8 cellular contexts compared by ENCODE assay signal in genomic region chr12:111396726-111397445, GRCh38. TPM values are rescaled to one million over a fixed set of nuclear protein-coding genes. Genes with fewer than 3 reads are reported as not detected.
DNase-seq lines count a peak whose midpoint lies in the region; ATAC-seq, FAIRE-seq and TF ChIP-seq lines count a peak whose summit lies in the region.

No MANE protein-coding gene starts in this region.

- CTCF ChIA-PET in mammary epithelial cell (lab: Charles Lee; ENCODE audit: low non-redundant PET) = interaction anchor here (0.5 to 0.9 kb wide), 4 partner anchors 16 to 1148 kb away, joined by 3 to 9 read pairs (median 3); no protein-coding TSS in a partner anchor

- FAIRE-seq in kidney (lab: Jason Lieb, UNC) = no peak

- no peaks in the 10 kb centered on the region for H4K20me1 ChIP-seq in mammary epithelial cell (ENCODE audit: insufficient read depth, low read length)

- H3K27ac ChIP-seq in mammary epithelial cell (ENCODE audit: insufficient read depth, low read depth, low read length) = peak overlapping the region; percentile 36
- H3K27ac ChIP-seq in kidney (ENCODE audit: low read depth in 2 of 2, low read length in 2 of 2) = peak overlapping the region in 1 of 2 donors; percentile 1

- TF ChIP-seq CTCF in GM12872 (IDR thresholded peaks at IDR 0.05; ENCODE audit: insufficient read depth, low read depth, low read length) (peak; percentile 100), mammary epithelial cell (conservative IDR thresholded peaks at IDR 0.05 in 1 of 2, IDR thresholded peaks at IDR 0.05 in 1 of 2; ENCODE audit: extremely low read depth in 1 of 2, insufficient read depth in 1 of 2, low read depth in 1 of 2, low read length in 2 of 2) (peak; percentile 73 to 100), kidney (IDR thresholded peaks at IDR 0.05; ENCODE audit: borderline replicate concordance, extremely low read depth, insufficient read depth) (peak; percentile 98)

- in situ Hi-C loops in mammary epithelial cell (cut with MboI; ENCODE audit: low sequenced_read_pairs in 2 of 2) = loop anchor here (5.0 kb wide), 2 partner anchors 45 to 50 kb away; no protein-coding TSS in a partner anchor

- no peaks in the 10 kb centered on the region for H3K27me3 ChIP-seq in mammary epithelial cell (ENCODE audit: insufficient read depth, low read length)

- intact Hi-C loops in mammary epithelial cell (cut with micrococcal nuclease) = loop anchor here (1.0 to 10.0 kb wide), 8 partner anchors 54 to 418 kb away; partner anchors contain the start of genes ACAD10 and BRAP
- intact Hi-C loops in kidney (cut with DNase I) = loop anchor here (5.0 kb wide), 1 partner anchor 55 kb away; no protein-coding TSS in a partner anchor

- peak; percentile 36 for DNase-seq in NCI-H2196 treated with DMSO at 0.1 percent for 48 hours (lab: John Stamatoyannopoulos, UW; ENCODE audit: unreplicated experiment)
- DNase-seq in activated CD4-positive, CD25-positive, alpha-beta regulatory T cell (lab: John Stamatoyannopoulos, UW) = peak; percentile 75 to 80 (median 80)
- DNase-seq in mammary epithelial cell = peak; percentile 75
- peak; percentile 97 for DNase-seq in kidney
- DNase-seq in stimulated activated CD4-positive, alpha-beta T cell treated with anti-CD3 and anti-CD28 coated beads, Interleukin-15, amount 100 ng/mL, for 48 hours (ENCODE audit: low read depth in 2 of 2) = peak; percentile 64 to 84

- no TSS peak for BruUV-seq in mammary epithelial cell (replicated peaks; lab: Mats Ljungman, UMichigan)

- peak overlapping the region; percentile 97 for H2AFZ ChIP-seq in mammary epithelial cell (ENCODE audit: low read depth, low read length)

- H3K4me2 ChIP-seq in mammary epithelial cell (ENCODE audit: insufficient read depth, low read depth, low read length) = peak overlapping the region; percentile 64

- H3K9me3 ChIP-seq in mammary epithelial cell (replicated peaks; ENCODE audit: insufficient read depth, low read length) = no peaks in the 10 kb centered on the region
- no peaks in the 10 kb centered on the region for H3K9me3 ChIP-seq in kidney (ENCODE audit: control insufficient read depth in 1 of 2, low read length in 2 of 2)

- dilution Hi-C loops in mammary epithelial cell (cut with HindIII; ENCODE audit: low sequenced_read_pairs) = no loop called here

- no peaks in the 10 kb centered on the region for H3K36me3 ChIP-seq in mammary epithelial cell (ENCODE audit: insufficient read depth, low read length)
- H3K36me3 ChIP-seq in kidney (ENCODE audit: control insufficient read depth in 1 of 2, insufficient read depth in 2 of 2, low read length in 2 of 2) = no peaks in the 10 kb centered on the region

- H3K4me1 ChIP-seq in mammary epithelial cell (ENCODE audit: insufficient read depth, low read length) (peaks cover 10% of the 10 kb centered on the region), kidney (ENCODE audit: control insufficient read depth in 1 of 2, insufficient read depth in 1 of 2, low read depth in 1 of 2, low read length in 2 of 2) (peaks cover 0 to 5% of the 10 kb centered on the region in 2 donors)

- H3K79me2 ChIP-seq in mammary epithelial cell (ENCODE audit: insufficient read depth, low read length) = no peaks in the 10 kb centered on the region

- 6% methylated on average over 25 of the region's 34 CpGs for WGBS in mammary epithelial cell (ENCODE audit: low coverage, missing lambda C conversion rate)

- H3K9ac ChIP-seq in mammary epithelial cell (ENCODE audit: insufficient read depth, low read length) = no peak overlapping the region
- peak overlapping the region in 1 of 2 donors; percentile 75 for H3K9ac ChIP-seq in kidney (ENCODE audit: low read length in 2 of 2)

- ATAC-seq in HG02885 (IDR thresholded peaks at IDR 0.05; ENCODE audit: poor library complexity, unreplicated experiment) (peak; percentile 76), HG03139 (IDR thresholded peaks at IDR 0.05; ENCODE audit: unreplicated experiment) (no peak)

- H3K4me3 ChIP-seq in mammary epithelial cell (replicated peaks in 1 of 3; ENCODE audit: insufficient read depth in 1 of 3, low read depth in 2 of 3, low read length in 3 of 3) (peak overlapping the region in 1 of 3 experiments; percentile 31), kidney (ENCODE audit: low read length in 2 of 2) (no peak overlapping the region)

RNA-seq across cellular contexts. Expression of gene SH2B3, which starts 8.8 kb away (rescaled TPM):
- 10 to 100 TPM; 11.7 to 15.8 TPM for total RNA-seq in mammary epithelial cell
- polyA plus RNA-seq in mammary epithelial cell = 18.1 TPM
- polyA minus RNA-seq in mammary epithelial cell = 20.3 TPM
- total RNA-seq in kidney = 35.0 TPM
- 7.3 TPM for polyA plus RNA-seq in kidney (ENCODE audit: insufficient read depth, low read depth, low replicate concordance)

RNA-seq across cellular contexts. Expression of gene PHETA1, which starts 28.0 kb away (rescaled TPM):
- 1 to 10 TPM; 6.8 to 6.9 TPM for total RNA-seq in mammary epithelial cell
- polyA plus RNA-seq in mammary epithelial cell = 3.8 TPM
- 4.3 TPM for polyA minus RNA-seq in mammary epithelial cell
- total RNA-seq in kidney = 19.0 TPM
- 6.3 TPM for polyA plus RNA-seq in kidney (ENCODE audit: insufficient read depth, low read depth, low replicate concordance)

Comparison
In these comparisons a context has a peak if more than half of its experiments do, and no peak if none do; other contexts are left out.
1. DNase-seq: peak in every context shown above with its lines; median percentile 97 in kidney; 80 in activated CD4-positive, CD25-positive, alpha-beta regulatory T cell; 75 in mammary epithelial cell; 74 in stimulated activated CD4-positive, alpha-beta T cell treated with anti-CD3 and anti-CD28 coated beads, Interleukin-15, amount 100 ng/mL, for 48 hours; 36 in NCI-H2196 treated with DMSO at 0.1 percent for 48 hours.